In the genomic region with DNA sequence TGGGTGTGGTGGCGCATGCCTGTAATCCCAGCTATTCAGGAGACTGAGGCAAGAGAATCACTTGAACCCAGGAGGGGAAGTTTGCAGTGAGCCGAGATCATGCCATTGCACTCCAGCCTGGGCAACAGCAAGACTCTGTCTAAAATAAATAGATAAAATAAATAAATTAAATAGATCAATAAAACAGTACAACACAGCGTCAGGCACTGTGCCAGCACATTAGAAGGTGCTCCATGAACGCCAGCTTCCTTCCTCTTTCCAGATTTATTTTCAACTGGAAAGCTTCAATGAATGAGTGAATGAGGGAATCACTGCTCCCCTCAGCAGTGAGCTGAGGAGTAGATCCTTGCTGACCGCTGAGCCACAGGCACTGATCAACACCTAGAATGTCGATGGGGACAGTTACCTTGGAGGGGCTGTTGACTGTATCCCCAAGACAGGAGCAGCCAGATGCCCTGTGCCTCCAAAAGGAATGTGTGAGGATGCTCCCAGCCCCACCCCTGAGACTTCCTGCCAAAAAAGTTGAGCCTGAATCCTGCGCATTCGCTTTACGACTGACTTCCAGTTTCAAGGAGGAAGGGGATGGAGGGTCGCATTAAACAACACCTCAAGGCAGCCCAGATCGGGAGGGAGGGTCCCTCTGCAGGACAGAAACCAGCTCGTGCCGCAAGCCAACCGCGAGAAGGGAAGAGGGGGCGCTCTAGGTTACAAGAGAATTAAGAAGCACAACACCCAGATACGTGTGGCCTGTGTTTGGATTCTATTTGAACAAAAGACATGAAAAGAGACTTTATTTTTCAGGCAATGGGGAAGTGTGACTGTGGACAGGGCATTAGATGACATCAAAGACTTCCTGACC, we compare ENCODE assay signal across 29 cellular contexts. TPM values are rescaled to one million over a fixed set of nuclear protein-coding genes. Genes with fewer than 3 reads are reported as not detected.
DNase-seq lines count a peak whose midpoint lies in the region; ATAC-seq and TF ChIP-seq lines count a peak whose summit lies in the region.
"Had no signal": no experiment of that assay in that cellular context is flagged by ENCODE, and none has a peak within 500 bp of the region (broad histone marks: within the 10 kb centered on the region; RNA-seq: fewer than 3 reads in every experiment).

No MANE protein-coding gene starts in this region.

- H3K36me3 Mint-ChIP-seq in osteocyte (ENCODE audit: unreplicated experiment): no peaks in the 10 kb centered on the region
- H3K36me3 Mint-ChIP-seq: activated CD4-positive, alpha-beta memory T cell treated with anti-CD3 and anti-CD28 coated beads for 36 hours; brain; CD4-positive, alpha-beta memory T cell had no signal

- H3K9me3 Mint-ChIP-seq in osteocyte (ENCODE audit: unreplicated experiment): peaks cover 8% of the 10 kb centered on the region

- no peaks in the 10 kb centered on the region for H3K27me3 Mint-ChIP-seq in osteocyte (ENCODE audit: unreplicated experiment)

- DNase-seq in GM06990 (ENCODE audit: extremely low read depth, insufficient read length) (no peak), NCI-H460 (ENCODE audit: extremely low read depth, low read depth) (peak; percentile 16), fibroblast of the aortic adventitia (ENCODE audit: low read depth) (peak; percentile 4), osteocyte (ENCODE audit: extremely low spot score, unreplicated experiment) (peak; percentile 76)
- no peak for DNase-seq in activated CD8-positive, alpha-beta memory T cell treated with anti-CD3 and anti-CD28 coated beads, Interleukin-2, amount 50 U/mL, for 4 hours
- DNase-seq in stimulated activated naive CD4-positive, alpha-beta T cell treated with Interleukin-2 at 50 U/mL for 16 hours (lab: John Stamatoyannopoulos, UW): no peak
- DNase-seq: activated CD4-positive, alpha-beta memory T cell treated with anti-CD3 and anti-CD28 coated beads for 36 hours; activated CD4-positive, CD25-positive, alpha-beta regulatory T cell; activated effector memory CD4-positive, alpha-beta T cell treated with anti-CD3 and anti-CD28 coated beads, Interleukin-2, amount 50 U/mL, for 16 hours; CD4-positive, alpha-beta memory T cell; DMS 273 treated with DMSO at 0.1 percent for 48 hours; effector CD8-positive, alpha-beta T cell; erythroblast; foreskin fibroblast; heart right ventricle; NCI-H2029 treated with DMSO at 0.1 percent for 48 hours; NCI-H226; NCI-H774; stimulated activated CD4-positive, alpha-beta T cell treated with anti-CD3 and anti-CD28 coated beads, Interleukin-15, amount 100 ng/mL, for 24 hours; T1000; thyroid gland had no signal

- H3K27me3 ChIP-seq in GM06990 (replicated peaks; ENCODE audit: control insufficient read depth, insufficient read depth, low read length): no peaks in the 10 kb centered on the region
- H3K27me3 ChIP-seq: thyroid gland had no signal

- no peaks in the 10 kb centered on the region for H3K36me3 ChIP-seq in GM06990 (ENCODE audit: control insufficient read depth, insufficient read depth, low read length)
- H3K36me3 ChIP-seq: heart right ventricle, thyroid gland had no signal

- no peak overlapping the region for H3K4me3 Mint-ChIP-seq in osteocyte (ENCODE audit: unreplicated experiment)
- H3K4me3 Mint-ChIP-seq: activated CD4-positive, alpha-beta memory T cell treated with anti-CD3 and anti-CD28 coated beads for 36 hours; brain; CD4-positive, alpha-beta memory T cell; nephron; stimulated activated naive CD8-positive, alpha-beta T cell treated with anti-CD3 and anti-CD28 coated beads, Interleukin-15, Interleukin-2, amounts not matched to agents 100 ng/mL and 50 ng/mL, for 24 hours had no signal

- H3K27ac Mint-ChIP-seq in osteocyte (ENCODE audit: unreplicated experiment): no peak overlapping the region
- H3K27ac Mint-ChIP-seq: activated CD4-positive, alpha-beta memory T cell treated with anti-CD3 and anti-CD28 coated beads for 36 hours; brain; CD4-positive, alpha-beta memory T cell; nephron; stimulated activated naive CD8-positive, alpha-beta T cell treated with anti-CD3 and anti-CD28 coated beads, Interleukin-15, Interleukin-2, amounts not matched to agents 100 ng/mL and 50 ng/mL, for 24 hours had no signal

- no peaks in the 10 kb centered on the region for H3K4me1 Mint-ChIP-seq in osteocyte (ENCODE audit: unreplicated experiment)
- H3K4me1 Mint-ChIP-seq: brain; CD4-positive, alpha-beta memory T cell; nephron had no signal

- TF ChIP-seq CTCF in GM06990 (IDR thresholded peaks at IDR 0.05; ENCODE audit: insufficient read depth, low read length, poor library complexity, severe bottlenecking) (peak; percentile 5), fibroblast of the aortic adventitia (IDR thresholded peaks at IDR 0.05; ENCODE audit: insufficient read depth, low read length) (no peak), osteocyte (IDR thresholded peaks at IDR 0.05) (no peak)

- ATAC-seq in HG02938 (IDR thresholded peaks at IDR 0.05; ENCODE audit: unreplicated experiment) (no peak), HG03175 (IDR thresholded peaks at IDR 0.05; ENCODE audit: unreplicated experiment) (no peak)
- ATAC-seq: heart right ventricle, mucosa of descending colon, Right ventricle myocardium inferior, sciatic nerve had no signal

- H3K4me3 ChIP-seq in GM06990 (replicated peaks; ENCODE audit: low read depth, low read length) (no peak overlapping the region), fibroblast of the aortic adventitia (ENCODE audit: low read depth, low read length) (no peak overlapping the region)
- H3K4me3 ChIP-seq: heart right ventricle, mucosa of descending colon, thyroid gland had no signal

RNA-seq across cellular contexts. Expression of a gene that starts 54.0 kb away (rescaled TPM):
- total RNA-seq in NCI-H460 (2014; rRNA removed; shearing (Covaris generic)): 19.0 and 21.5 TPM in 2 replicates
- 11.2 and 19.8 TPM in 2 replicates for polyA plus RNA-seq in NCI-H460 (2014; cell fraction: nucleus; rRNA removed)
- total RNA-seq in fibroblast of the aortic adventitia (ENCODE audit: low replicate concordance): 9.8 and 12.1 TPM in 2 replicates
- total RNA-seq in osteocyte: 31.5 and 33.5 TPM in 2 replicates

Comparison
In these comparisons a context has a peak if more than half of its experiments do, and no peak if none do; other contexts are left out.
1. DNase-seq: peak in NCI-H460 (single experiment), fibroblast of the aortic adventitia (single experiment) and osteocyte (single experiment); none in GM06990 (single experiment), activated CD8-positive, alpha-beta memory T cell treated with anti-CD3 and anti-CD28 coated beads, Interleukin-2, amount 50 U/mL, for 4 hours (single experiment) and stimulated activated naive CD4-positive, alpha-beta T cell treated with Interleukin-2 at 50 U/mL for 16 hours (single experiment).